8 cellular contexts compared by ENCODE assay signal in genomic region chr11:118909619-118910308, GRCh38. TPM values are rescaled to one million over a fixed set of nuclear protein-coding genes. Genes with fewer than 3 reads are reported as not detected.
A peak's percentile ranks its signal among the peaks of the same experiment; 100 is the strongest.
DNase-seq lines count a peak whose midpoint lies in the region; FAIRE-seq and TF ChIP-seq lines count a peak whose summit lies in the region.

No MANE protein-coding gene starts in this region.

- peaks cover 33% of the 10 kb centered on the region for H3K79me2 ChIP-seq in mesendoderm (ENCODE audit: control insufficient read depth, insufficient read depth, low read length)

- H3K4ac ChIP-seq in mesendoderm (ENCODE audit: low read depth, low read length) = peak overlapping the region; percentile 98

- peak overlapping the region; percentile 78 for H3K27ac Mint-ChIP-seq in activated CD4-positive, alpha-beta T cell treated with anti-CD3 and anti-CD28 coated beads, Interleukin-2, amount 10 ng/mL, durations not matched to agents 7 days and 5 days
- H3K27ac Mint-ChIP-seq in type B pancreatic cell = peak overlapping the region; percentile 83

- H3K23ac ChIP-seq in mesendoderm (ENCODE audit: low read length) = peak overlapping the region; percentile 69

- no peak overlapping the region for H4K5ac ChIP-seq in mesendoderm (ENCODE audit: low read length)

- peaks cover 46% of the 10 kb centered on the region for H3K4me1 ChIP-seq in colonic mucosa
- H3K4me1 ChIP-seq in mesendoderm (ENCODE audit: control insufficient read depth, low read depth, low read length) = peaks cover 44% of the 10 kb centered on the region

- peak overlapping the region; percentile 73 for H3K4me2 ChIP-seq in mesendoderm (ENCODE audit: low read length)

- H3K79me1 ChIP-seq in mesendoderm (ENCODE audit: low read length) = peaks cover 23% of the 10 kb centered on the region

- H3K9me3 ChIP-seq in colonic mucosa = no peaks in the 10 kb centered on the region

- TF ChIP-seq CTCF in colonic mucosa (IDR thresholded peaks at IDR 0.05) (no peak), type B pancreatic cell (conservative IDR thresholded peaks at IDR 0.05) (no peak)

- CTCF ChIA-PET in activated CD4-positive, alpha-beta T cell treated with anti-CD3 and anti-CD28 coated beads, Interleukin-2, amount 10 ng/mL, durations not matched to agents 7 days and 5 days (lab: Charles Lee) = interaction anchor here (0.6 to 4.3 kb wide), 6 partner anchors 15 to 303 kb away, joined by 3 to 23 read pairs (median 6); partner anchors contain the start of genes DDX6 and UPK2

- H3K36me3 Mint-ChIP-seq in activated CD4-positive, alpha-beta T cell treated with anti-CD3 and anti-CD28 coated beads, Interleukin-2, amount 10 ng/mL, durations not matched to agents 7 days and 5 days (ENCODE audit: low read depth) = peaks cover 51% of the 10 kb centered on the region
- no peaks in the 10 kb centered on the region for H3K36me3 Mint-ChIP-seq in type B pancreatic cell

- intact Hi-C loops in colonic mucosa (cut with DNase I) = loop anchor here (10.0 kb wide), 1 partner anchor 215 kb away; no protein-coding TSS in a partner anchor

- peak overlapping the region; percentile 52 for H3K18ac ChIP-seq in mesendoderm (ENCODE audit: low read length)

- no CpG with 5 or more reads among the region's 21 CpGs for WGBS in mesendoderm (ENCODE audit: extremely low coverage, insufficient coverage, low lambda C conversion rate)

- H3K27me3 ChIP-seq in colonic mucosa (no peaks in the 10 kb centered on the region), mesendoderm (ENCODE audit: insufficient read depth, low read length, poor library complexity) (no peaks in the 10 kb centered on the region)

- no peaks in the 10 kb centered on the region for H3K36me3 ChIP-seq in colonic mucosa
- H3K36me3 ChIP-seq in mesendoderm (ENCODE audit: control insufficient read depth, insufficient read depth, low read length) = no peaks in the 10 kb centered on the region

- H2AK5ac ChIP-seq in mesendoderm (ENCODE audit: low read length) = peak overlapping the region; percentile 98

- no peaks in the 10 kb centered on the region for H3K9me3 Mint-ChIP-seq in activated CD4-positive, alpha-beta T cell treated with anti-CD3 and anti-CD28 coated beads, Interleukin-2, amount 10 ng/mL, durations not matched to agents 7 days and 5 days
- no peaks in the 10 kb centered on the region for H3K9me3 Mint-ChIP-seq in type B pancreatic cell

- H4K8ac ChIP-seq in mesendoderm (ENCODE audit: low read depth, low read length) = peak overlapping the region; percentile 69

- H3K56ac ChIP-seq in mesendoderm (ENCODE audit: low read length) = peak overlapping the region; percentile 99

- no peak overlapping the region for H2BK15ac ChIP-seq in mesendoderm (replicated peaks; ENCODE audit: low read depth)

- H3K4me3 Mint-ChIP-seq in activated CD4-positive, alpha-beta T cell treated with anti-CD3 and anti-CD28 coated beads, Interleukin-2, amount 10 ng/mL, durations not matched to agents 7 days and 5 days = peak overlapping the region; percentile 13
- peak overlapping the region; percentile 82 for H3K4me3 Mint-ChIP-seq in type B pancreatic cell

- peak overlapping the region; percentile 100 for H2BK5ac ChIP-seq in mesendoderm (ENCODE audit: low read length)

- POLR2A ChIA-PET in activated CD4-positive, alpha-beta T cell treated with anti-CD3 and anti-CD28 coated beads, Interleukin-2, amount 10 ng/mL, durations not matched to agents 7 days and 5 days (lab: Charles Lee) = no interaction called here

- H3K4me3 ChIP-seq in colonic mucosa = peak overlapping the region; percentile 17
- no peak overlapping the region for H3K4me3 ChIP-seq in mesendoderm (ENCODE audit: low read length)

- DNase-seq in activated CD4-positive, alpha-beta T cell treated with anti-CD3 and anti-CD28 coated beads, Interleukin-2, amount 10 ng/mL, durations not matched to agents 7 days and 5 days = no peak
- no peak for DNase-seq in activated CD4-positive, alpha-beta T cell treated with anti-CD3 and anti-CD28 coated beads, Interleukin-2, amount 50 U/mL, for 1 hour
- no peak for DNase-seq in colonic mucosa
- DNase-seq in mesendoderm = peak; percentile 82
- no peak for DNase-seq in type B pancreatic cell (ENCODE audit: extremely low spot score, unreplicated experiment)
- DNase-seq in NCI-H2029 (lab: John Stamatoyannopoulos, UW) = no peak
- DNase-seq in GM19240 (ENCODE audit: insufficient read length, low spot score) = no peak
- DNase-seq in GM12892 (ENCODE audit: insufficient read length) = no peak

- peaks cover 65% of the 10 kb centered on the region for H3K4me1 Mint-ChIP-seq in activated CD4-positive, alpha-beta T cell treated with anti-CD3 and anti-CD28 coated beads, Interleukin-2, amount 10 ng/mL, durations not matched to agents 7 days and 5 days
- H3K4me1 Mint-ChIP-seq in type B pancreatic cell (ENCODE audit: unreplicated experiment) = peaks cover 43% of the 10 kb centered on the region

- H3K27me3 Mint-ChIP-seq in activated CD4-positive, alpha-beta T cell treated with anti-CD3 and anti-CD28 coated beads, Interleukin-2, amount 10 ng/mL, durations not matched to agents 7 days and 5 days = no peaks in the 10 kb centered on the region
- no peaks in the 10 kb centered on the region for H3K27me3 Mint-ChIP-seq in type B pancreatic cell

- H3K27ac ChIP-seq in colonic mucosa (peak overlapping the region; percentile 100), mesendoderm (ENCODE audit: low read depth, low read length) (peak overlapping the region; percentile 98)

- peak overlapping the region; percentile 56 for H2BK120ac ChIP-seq in mesendoderm (ENCODE audit: low read depth, low read length)

- FAIRE-seq in GM12892 (lab: Jason Lieb, UNC) = no peak

- TF ChIP-seq POLR2A in GM12892 (IDR thresholded peaks at IDR 0.05; ENCODE audit: low read depth, low read length) = no peak

- H3K9ac ChIP-seq in colonic mucosa (ENCODE audit: low read depth in 2 of 2, low read length in 2 of 2) (peak overlapping the region; percentile 55 to 72), mesendoderm (ENCODE audit: low read length) (peak overlapping the region; percentile 92)

RNA-seq across cellular contexts. Expression of gene BCL9L, which starts 16.0 kb away (rescaled TPM):
- 100 to 1,000 TPM; 103 to 109 TPM for total RNA-seq in activated CD4-positive, alpha-beta T cell treated with anti-CD3 and anti-CD28 coated beads, Interleukin-2, amount 10 ng/mL, durations not matched to agents 7 days and 5 days
- total RNA-seq in colonic mucosa (10 to 100 TPM; 31.4 to 37.4 TPM), type B pancreatic cell (ENCODE audit: low replicate concordance) (44.4 and 77.2 TPM in 2 replicates)
- polyA plus RNA-seq in mesendoderm (2013, experiment 1 of 2) = 65.1 TPM
- polyA plus RNA-seq in mesendoderm (2013, experiment 2 of 2) = 69.1 TPM
- 3.1 TPM for polyA plus RNA-seq in GM12892 (2012; ENCODE audit: missing spikeins)

RNA-seq across cellular contexts. Expression of gene CXCR5, which starts 26.1 kb away (rescaled TPM):
- under 1 TPM; 0.50 to 0.52 TPM for total RNA-seq in activated CD4-positive, alpha-beta T cell treated with anti-CD3 and anti-CD28 coated beads, Interleukin-2, amount 10 ng/mL, durations not matched to agents 7 days and 5 days
- under 1 TPM; 0.05 to 0.19 TPM for total RNA-seq in colonic mucosa
- 0.80 TPM for polyA plus RNA-seq in mesendoderm (2013, experiment 1 of 2)
- 0.70 TPM for polyA plus RNA-seq in mesendoderm (2013, experiment 2 of 2)
- total RNA-seq in type B pancreatic cell (ENCODE audit: low replicate concordance) = not detected in 2 replicates
- 2.1 TPM for polyA plus RNA-seq in GM12892 (2012; ENCODE audit: missing spikeins)

RNA-seq across cellular contexts. Expression of gene UPK2, which starts 46.3 kb away (rescaled TPM):
- under 1 TPM in 1 of 2 experiments, not detected in 1; 0.60 TPM for total RNA-seq in activated CD4-positive, alpha-beta T cell treated with anti-CD3 and anti-CD28 coated beads, Interleukin-2, amount 10 ng/mL, durations not matched to agents 7 days and 5 days
- total RNA-seq in colonic mucosa = not detected
- polyA plus RNA-seq in mesendoderm (2013, experiment 1 of 2) = 0.31 TPM
- 0.43 TPM for polyA plus RNA-seq in mesendoderm (2013, experiment 2 of 2)
- 26.8 and 30.1 TPM in 2 replicates for total RNA-seq in type B pancreatic cell (ENCODE audit: low replicate concordance)
- polyA plus RNA-seq in GM12892 (2012; ENCODE audit: missing spikeins) = 1.5 TPM

Comparison
In these comparisons a context has a peak if more than half of its experiments do, and no peak if none do; other contexts are left out.
1. RNA of gene UPK2, which starts 46.3 kb away (total RNA-seq): 26.8 to 30.1 TPM in type B pancreatic cell; 0.60 TPM in activated CD4-positive, alpha-beta T cell treated with anti-CD3 and anti-CD28 coated beads, Interleukin-2, amount 10 ng/mL, durations not matched to agents 7 days and 5 days and not detected in colonic mucosa; every median in the first group is over 10 times any median in the second.